In the genomic region with DNA sequence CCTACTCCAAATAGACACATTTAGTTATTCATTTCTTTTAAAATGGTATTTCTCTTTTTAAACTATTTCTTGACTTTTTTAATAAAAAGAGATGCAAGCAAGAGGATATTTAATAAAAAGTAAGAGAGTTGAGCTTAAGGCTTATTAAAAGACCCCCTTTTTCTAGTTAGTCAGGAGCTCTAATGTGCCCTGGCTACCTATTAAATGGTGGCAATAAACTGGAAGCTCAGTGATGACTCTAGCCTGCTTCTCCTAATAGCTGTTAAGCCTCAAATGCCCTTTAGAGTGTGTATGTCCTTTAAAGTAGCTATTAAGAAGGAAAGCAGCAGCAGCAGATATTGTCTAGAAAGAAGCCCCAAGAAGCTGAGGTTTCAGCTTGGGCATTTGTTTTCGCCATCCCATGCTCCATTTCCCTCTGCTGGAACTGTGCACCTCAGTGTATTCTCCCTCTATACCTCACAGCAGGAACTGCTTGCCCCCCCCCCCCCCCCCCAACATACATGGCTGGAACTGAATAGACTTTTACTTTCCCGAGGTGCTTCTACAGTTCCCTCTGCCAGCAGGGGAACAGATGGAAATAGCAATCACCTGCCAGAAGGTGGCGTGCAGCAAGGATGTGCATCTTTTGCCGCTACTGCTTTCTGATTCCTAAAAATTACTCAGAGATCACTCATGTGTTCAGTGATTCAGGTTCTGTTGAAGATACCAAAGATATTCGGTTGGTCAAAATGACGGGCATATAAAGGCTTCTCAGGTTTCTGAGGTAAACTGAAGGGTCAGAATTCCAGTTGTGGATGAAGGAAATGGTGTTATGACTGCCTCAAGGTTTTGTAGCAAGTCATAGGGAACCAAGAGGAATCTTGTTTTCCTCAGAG, we compare ENCODE assay signal across 8 cellular contexts. TPM values are rescaled to one million over a fixed set of nuclear protein-coding genes. Genes with fewer than 3 reads are reported as not detected.
DNase-seq lines count a peak whose midpoint lies in the region; ATAC-seq and TF ChIP-seq lines count a peak whose summit lies in the region.

No MANE protein-coding gene starts in this region.

- DNase-seq in EL (peak; percentile 90), NAMALWA (ENCODE audit: low spot score) (peak; percentile 75), T-helper 1 cell (peak in 3 of 5 donors; percentile 5 to 36 (median 31)), mammary epithelial cell (peak; percentile 87), left lung (no peak), vagina (ENCODE audit: extremely low spot score in 2 of 2) (no peak)
- DNase-seq in stimulated activated CD8-positive, alpha-beta memory T cell treated with anti-CD3 and anti-CD28 coated beads, Interleukin-4, amount 100 ng/mL, for 48 hours, result peak; percentile 61

- H4K20me1 ChIP-seq in mammary epithelial cell (ENCODE audit: insufficient read depth, low read length), result no peaks in the 10 kb centered on the region

- H3K4me1 ChIP-seq in mammary epithelial cell (ENCODE audit: insufficient read depth, low read length) (peaks cover 19% of the 10 kb centered on the region), left lung (peaks cover 0 to 4% of the 10 kb centered on the region in 2 donors), vagina (no peaks in the 10 kb centered on the region)

- H3K9me3 ChIP-seq in mammary epithelial cell (replicated peaks; ENCODE audit: insufficient read depth, low read length) (no peaks in the 10 kb centered on the region), left lung (no peaks in the 10 kb centered on the region), vagina (no peaks in the 10 kb centered on the region)

- H3K27me3 ChIP-seq in mammary epithelial cell (ENCODE audit: insufficient read depth, low read length) (no peaks in the 10 kb centered on the region), left lung (peaks cover 0 to 16% of the 10 kb centered on the region in 2 donors), vagina (no peaks in the 10 kb centered on the region)

- dilution Hi-C loops in mammary epithelial cell (cut with HindIII; ENCODE audit: low sequenced_read_pairs), result loop anchor here (5.0 kb wide), 1 partner anchor 44 kb away; no protein-coding TSS in a partner anchor

- H3K27ac ChIP-seq in mammary epithelial cell (ENCODE audit: insufficient read depth, low read depth, low read length) (peak overlapping the region; percentile 26), left lung (no peak overlapping the region), vagina (no peak overlapping the region)

- no peak overlapping the region for H3K4me2 ChIP-seq in mammary epithelial cell (ENCODE audit: insufficient read depth, low read depth, low read length)

- intact Hi-C loops in mammary epithelial cell (cut with micrococcal nuclease) (loop anchor here (1.0 kb wide), 4 partner anchors 100 to 245 kb away; no protein-coding TSS in a partner anchor), left lung (cut with DNase I) (loop anchor here in 1 of 2 donors (10.0 kb wide), 1 partner anchor 243 kb away; no protein-coding TSS in a partner anchor), vagina (cut with DNase I) (loop anchor here (10.0 kb wide), 1 partner anchor 103 kb away; no protein-coding TSS in a partner anchor)

- peak overlapping the region; percentile 28 for H2AFZ ChIP-seq in mammary epithelial cell (ENCODE audit: low read depth, low read length)

- CTCF ChIA-PET in mammary epithelial cell (lab: Charles Lee; ENCODE audit: low non-redundant PET), result interaction anchor here (0.6 to 0.7 kb wide), 3 partner anchors 10 to 19 kb away, joined by 3 to 6 read pairs (median 4); no protein-coding TSS in a partner anchor

- H3K79me2 ChIP-seq in mammary epithelial cell (ENCODE audit: insufficient read depth, low read length), result no peaks in the 10 kb centered on the region

- no peak overlapping the region for H3K4me3 ChIP-seq in mammary epithelial cell (replicated peaks in 1 of 3; ENCODE audit: insufficient read depth in 1 of 3, low read depth in 2 of 3, low read length in 3 of 3)
- no peak overlapping the region for H3K4me3 ChIP-seq in left lung
- H3K4me3 ChIP-seq in vagina, result no peak overlapping the region

- BruUV-seq in mammary epithelial cell (replicated peaks; lab: Mats Ljungman, UMichigan), result no TSS peak

- no peak for TF ChIP-seq POLR2A in vagina (IDR thresholded peaks at IDR 0.05)

- H3K9ac ChIP-seq in mammary epithelial cell (ENCODE audit: insufficient read depth, low read length), result no peak overlapping the region

- ATAC-seq in GM21825 (IDR thresholded peaks at IDR 0.05; ENCODE audit: unreplicated experiment) (peak; percentile 63), left lung (peak; percentile 71)

- H3K36me3 ChIP-seq in mammary epithelial cell (ENCODE audit: insufficient read depth, low read length) (no peaks in the 10 kb centered on the region), left lung (no peaks in the 10 kb centered on the region), vagina (no peaks in the 10 kb centered on the region)

- TF ChIP-seq CTCF in mammary epithelial cell (conservative IDR thresholded peaks at IDR 0.05 in 1 of 2, IDR thresholded peaks at IDR 0.05 in 1 of 2; ENCODE audit: extremely low read depth in 1 of 2, insufficient read depth in 1 of 2, low read depth in 1 of 2, low read length in 2 of 2) (peak; percentile 89 to 93), left lung (IDR thresholded peaks at IDR 0.05) (peak; percentile 53 to 59), vagina (IDR thresholded peaks at IDR 0.05) (peak in 1 of 3 experiments; percentile 38)

- in situ Hi-C loops in mammary epithelial cell (cut with MboI; ENCODE audit: low sequenced_read_pairs in 2 of 2), result loop anchor here (10.0 to 25.0 kb wide), 2 partner anchors 93 to 241 kb away; a partner anchor contains a TSS

- WGBS in mammary epithelial cell (ENCODE audit: low coverage, missing lambda C conversion rate), result 10% methylated on average over 6 of the region's 6 CpGs

RNA-seq across cellular contexts. Expression of a gene that starts 2.5 kb away (rescaled TPM):
- under 1 TPM in 1 of 2 donors, not detected in 1; 0.33 TPM for total RNA-seq in mammary epithelial cell
- 0.08 TPM for polyA plus RNA-seq in mammary epithelial cell
- not detected for polyA minus RNA-seq in mammary epithelial cell
- total RNA-seq in left lung, result 10 to 100 TPM in 1 of 2 donors, 1 to 10 TPM in 1; 1.1 to 11.8 TPM
- total RNA-seq in vagina, result 6.9 TPM

Comparison
In these comparisons a context has a peak if more than half of its experiments do, and no peak if none do; other contexts are left out.
1. DNase-seq: peak in EL (single experiment), NAMALWA (single experiment), T-helper 1 cell (3 of 5), mammary epithelial cell (single experiment) and stimulated activated CD8-positive, alpha-beta memory T cell treated with anti-CD3 and anti-CD28 coated beads, Interleukin-4, amount 100 ng/mL, for 48 hours (single experiment); none in left lung (0 of 2) and vagina (0 of 2).